Comparison of ENCODE assay signal across 14 cellular contexts in the genomic region with DNA sequence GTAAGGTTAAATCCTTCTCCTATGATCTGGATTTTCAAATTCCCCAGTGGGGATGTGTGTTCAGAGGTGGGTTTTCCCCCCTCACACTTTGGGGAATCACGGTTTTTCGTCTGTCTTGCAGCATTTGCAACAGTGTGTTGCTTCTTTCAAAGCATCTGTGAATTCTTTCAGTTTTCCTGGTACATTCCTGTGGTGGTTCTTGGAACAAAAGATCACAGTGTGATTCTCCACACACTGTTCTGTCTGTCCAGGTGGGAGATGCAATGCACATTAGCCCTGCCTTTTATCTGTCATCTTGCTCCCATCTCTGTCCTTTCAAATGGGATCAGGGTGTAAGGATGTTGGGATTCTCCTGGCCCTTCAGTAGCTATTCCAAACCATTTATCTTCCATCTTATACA.
"Had no signal": no experiment of that assay in that cellular context is flagged by ENCODE, and none has a peak within 500 bp of the region (broad histone marks: within the 10 kb centered on the region; RNA-seq: fewer than 3 reads in every experiment).

No MANE protein-coding gene starts in this region.

- H3K4me1 ChIP-seq: breast epithelium, right lobe of liver had no signal

- ATAC-seq: naive thymus-derived CD4-positive, alpha-beta T cell; right lobe of liver; stimulated activated naive B cell treated with anti-CD40 and anti-IgM and Interleukin-4, amounts not matched to agents 10 μg/mL and 1 μg/mL and 100 μg/mL, for 72 hours had no signal

- H3K4me3 ChIP-seq: breast epithelium, right lobe of liver, spleen had no signal

- H3K4me3 Mint-ChIP-seq: activated naive CD4-positive, alpha-beta T cell treated with anti-CD3 and anti-CD28 coated beads for 36 hours; naive thymus-derived CD4-positive, alpha-beta T cell; type B pancreatic cell had no signal

- H3K27me3 Mint-ChIP-seq: naive thymus-derived CD4-positive, alpha-beta T cell; stimulated activated naive B cell treated with anti-CD40 and anti-IgM and Interleukin-4, amounts not matched to agents 10 μg/mL and 1 μg/mL and 100 μg/mL, for 72 hours; type B pancreatic cell had no signal

- H3K9me3 Mint-ChIP-seq: type B pancreatic cell had no signal

- H3K27me3 ChIP-seq: breast epithelium, right lobe of liver, spleen had no signal

- H3K9me3 ChIP-seq: right lobe of liver had no signal

- DNase-seq: activated CD4-positive, alpha-beta T cell treated with anti-CD3 and anti-CD28 coated beads, Interleukin-2, amount 50 U/mL, for 4 hours; activated naive CD4-positive, alpha-beta T cell treated with anti-CD3 and anti-CD28 coated beads for 36 hours; activated T-cell treated with anti-CD3 and anti-CD28 coated beads, Interleukin-2, amount 50 U/mL, for 48 hours; amniotic stem cell; foreskin melanocyte; kidney; naive thymus-derived CD4-positive, alpha-beta T cell; right lobe of liver; SHP77; spleen; stimulated activated CD4-positive, alpha-beta T cell treated with anti-CD3 and anti-CD28 coated beads, Interleukin-1b, Interleukin-23, amount 100 ng/mL, for 48 hours; stimulated activated naive B cell treated with anti-CD40 and anti-IgM and Interleukin-4, amounts not matched to agents 10 μg/mL and 1 μg/mL and 100 μg/mL, for 72 hours had no signal

- H3K36me3 ChIP-seq: breast epithelium had no signal

- H3K27ac Mint-ChIP-seq: activated naive CD4-positive, alpha-beta T cell treated with anti-CD3 and anti-CD28 coated beads for 36 hours; type B pancreatic cell had no signal

- H3K27ac ChIP-seq: right lobe of liver, spleen had no signal
